8 cellular contexts compared by ENCODE assay signal in genomic region chr12:47773062-47773857, GRCh38. TPM values are rescaled to one million over a fixed set of nuclear protein-coding genes. Genes with fewer than 3 reads are reported as not detected.
DNase-seq lines count a peak whose midpoint lies in the region; ATAC-seq and TF ChIP-seq lines count a peak whose summit lies in the region.

Gene SLC48A1, plus strand, starts transcription at chr12:47773238. Its CDS starts 67 bp downstream, at chr12:47773305.

- H3K9me3 Mint-ChIP-seq in endothelial cell (ENCODE audit: unreplicated experiment) = no peaks in the 10 kb centered on the region

- intact Hi-C loops in mucosa of descending colon (cut with DNase I, micrococcal nuclease) = loop anchor here (10.0 kb wide), 2 partner anchors 48 to 62 kb away; partner anchors contain the start of gene ENDOU (in 1 of the 2)

- H3K4me1 Mint-ChIP-seq in endothelial cell (ENCODE audit: unreplicated experiment) = peaks cover 46% of the 10 kb centered on the region

- peak; percentile 55 for ATAC-seq in GM18861 (IDR thresholded peaks at IDR 0.05; ENCODE audit: unreplicated experiment)
- peak; percentile 82 for ATAC-seq in HG03064 (IDR thresholded peaks at IDR 0.05; ENCODE audit: low read depth, unreplicated experiment)
- peak; percentile 95 for ATAC-seq in mucosa of descending colon

- H3K4me3 Mint-ChIP-seq in endothelial cell (ENCODE audit: unreplicated experiment) = peak within 1 kb of the TSS; percentile 96

- no peaks in the 10 kb centered on the region for H3K9me3 ChIP-seq in mucosa of descending colon

- TF ChIP-seq CTCF in AG09309 (IDR thresholded peaks at IDR 0.05; ENCODE audit: control insufficient read depth, insufficient read depth, low read depth, low read length, missing control alignments) (peak; percentile 20), endothelial cell (IDR thresholded peaks at IDR 0.05; ENCODE audit: unreplicated experiment) (no peak), mucosa of descending colon (IDR thresholded peaks at IDR 0.05) (peak; percentile 47)

- H3K36me3 Mint-ChIP-seq in endothelial cell (ENCODE audit: low read depth, unreplicated experiment) = peaks cover 22% of the 10 kb centered on the region

- DNase-seq in AG09309 (ENCODE audit: low read depth) (no peak), NCI-H526 treated with DMSO at 0.1 percent for 48 hours (lab: John Stamatoyannopoulos, UW) (peak; percentile 45), endothelial cell (ENCODE audit: low spot score) (peak; percentile 85), mucosa of descending colon (peak; percentile 79 to 87 (median 83))
- peak; percentile 75 for DNase-seq in activated CD8-positive, alpha-beta memory T cell treated with anti-CD3 and anti-CD28 coated beads, Interleukin-2, amount 50 U/mL, for 4 hours
- peak; percentile 40 to 44 for DNase-seq in stimulated activated CD8-positive, alpha-beta memory T cell treated with anti-CD3 and anti-CD28 coated beads, Interleukin-4, amount 100 ng/mL, for 1 hour (ENCODE audit: low read depth in 2 of 2, low spot score in 1 of 2)

- H3K36me3 ChIP-seq in mucosa of descending colon (ENCODE audit: low read depth) = no peaks in the 10 kb centered on the region

- H3K27ac Mint-ChIP-seq in endothelial cell (ENCODE audit: unreplicated experiment) = peak within 1 kb of the TSS; percentile 86

- H3K4me3 ChIP-seq in AG09309 (ENCODE audit: control insufficient read depth, low read depth, low read length) (peak within 1 kb of the TSS; percentile 71), mucosa of descending colon (peak within 1 kb of the TSS; percentile 71)

- peaks cover 24% of the 10 kb centered on the region for H3K27me3 Mint-ChIP-seq in endothelial cell (ENCODE audit: unreplicated experiment)

- H3K4me1 ChIP-seq in mucosa of descending colon (ENCODE audit: low read depth) = peaks cover 10% of the 10 kb centered on the region

RNA-seq across cellular contexts. Expression of gene SLC48A1, which starts in this region (rescaled TPM):
- 65.5 TPM for total RNA-seq in endothelial cell (ENCODE audit: unreplicated experiment)
- total RNA-seq in mucosa of descending colon = 10 to 100 TPM; 17.2 to 35.4 (median 19.1) TPM
